13 cellular contexts compared by ENCODE assay signal in genomic region chr15:95287774-95288173, GRCh38.
DNase-seq lines count a peak whose midpoint lies in the region; ATAC-seq and TF ChIP-seq lines count a peak whose summit lies in the region.
"Had no signal": no experiment of that assay in that cellular context is flagged by ENCODE, and none has a peak within 500 bp of the region (broad histone marks: within the 10 kb centered on the region; RNA-seq: fewer than 3 reads in every experiment).

No MANE protein-coding gene starts in this region.

- peak overlapping the region; percentile 56 to 83 (median 78) for H3K4me3 Mint-ChIP-seq in brain
- H3K4me3 Mint-ChIP-seq: activated T-cell treated with anti-CD3 and anti-CD28 coated beads, Interleukin-2, amount 50 U/mL, for 72 hours; CD8-positive, alpha-beta memory T cell had no signal

- peak overlapping the region; percentile 9 to 99 (median 95) for H3K27ac Mint-ChIP-seq in brain
- no peak overlapping the region for H3K27ac Mint-ChIP-seq in activated naive CD4-positive, alpha-beta T cell treated with anti-CD3 and anti-CD28 coated beads, Interleukin-2, amount 50 U/mL, for 72 hours
- H3K27ac Mint-ChIP-seq: activated T-cell treated with anti-CD3 and anti-CD28 coated beads, Interleukin-2, amount 50 U/mL, for 72 hours; CD8-positive, alpha-beta memory T cell had no signal

- H3K4me3 ChIP-seq in dorsolateral prefrontal cortex, result no peak overlapping the region

- DNase-seq in HCEC 1CT, result peak; percentile 55
- DNase-seq in iris pigment epithelial cell (ENCODE audit: low read depth), result peak; percentile 39
- DNase-seq in sciatic nerve (ENCODE audit: low spot score), result no peak
- no peak for DNase-seq in activated naive CD4-positive, alpha-beta T cell treated with anti-CD3 and anti-CD28 coated beads, Interleukin-2, amount 50 U/mL, for 72 hours (ENCODE audit: low spot score in 2 of 2)
- DNase-seq in globus pallidus (ENCODE audit: low spot score), result no peak
- DNase-seq in dorsolateral prefrontal cortex, result no peak
- DNase-seq: activated T-cell treated with anti-CD3 and anti-CD28 coated beads, Interleukin-2, amount 50 U/mL, for 72 hours; CD8-positive, alpha-beta memory T cell; EL; NCI-H2171 had no signal

- H3K27ac ChIP-seq in dorsolateral prefrontal cortex, result peak overlapping the region in 19 of 59 donors; percentile 5 to 77 (median 41)

- peaks cover 0 to 53% (median 4%) of the 10 kb centered on the region in 45 donors for H3K27me3 ChIP-seq in dorsolateral prefrontal cortex

- TF ChIP-seq CTCF in brain (conservative IDR thresholded peaks at IDR 0.05), result no peak
- TF ChIP-seq CTCF in dorsolateral prefrontal cortex (IDR thresholded peaks at IDR 0.05 in 54 of 56, conservative IDR thresholded peaks at IDR 0.05 in 2 of 56; ENCODE audit: low read depth in 1 of 56, partially characterized antibody in 56 of 56), result no peak

- no peaks in the 10 kb centered on the region for H3K36me3 Mint-ChIP-seq in brain
- no peaks in the 10 kb centered on the region for H3K36me3 Mint-ChIP-seq in activated naive CD4-positive, alpha-beta T cell treated with anti-CD3 and anti-CD28 coated beads, Interleukin-2, amount 50 U/mL, for 72 hours
- H3K36me3 Mint-ChIP-seq: CD8-positive, alpha-beta memory T cell had no signal

- peaks cover 17% of the 10 kb centered on the region for H3K27me3 Mint-ChIP-seq in brain

- intact Hi-C loops in sciatic nerve (cut with DNase I) (no loop called here), dorsolateral prefrontal cortex (cut with DNase I) (no loop called here)

- ATAC-seq in sciatic nerve, result peak; percentile 59
- ATAC-seq in activated naive CD4-positive, alpha-beta T cell treated with anti-CD3 and anti-CD28 coated beads, Interleukin-2, amount 50 U/mL, for 72 hours, result no peak
- no peak for ATAC-seq in esophagus mucosa
- ATAC-seq: activated T-cell treated with anti-CD3 and anti-CD28 coated beads, Interleukin-2, amount 50 U/mL, for 72 hours; HCT116 had no signal

- H3K4me1 Mint-ChIP-seq in brain, result peaks cover 91% of the 10 kb centered on the region

- H3K9me3 Mint-ChIP-seq in brain, result no peaks in the 10 kb centered on the region
- no peaks in the 10 kb centered on the region for H3K9me3 Mint-ChIP-seq in activated naive CD4-positive, alpha-beta T cell treated with anti-CD3 and anti-CD28 coated beads, Interleukin-2, amount 50 U/mL, for 72 hours
- H3K9me3 Mint-ChIP-seq: activated T-cell treated with anti-CD3 and anti-CD28 coated beads, Interleukin-2, amount 50 U/mL, for 72 hours; CD8-positive, alpha-beta memory T cell had no signal

Comparison
In these comparisons a context has a peak if more than half of its experiments do, and no peak if none do; other contexts are left out.
1. DNase-seq: peak in HCEC 1CT (single experiment) and iris pigment epithelial cell (single experiment); none in sciatic nerve (single experiment), activated naive CD4-positive, alpha-beta T cell treated with anti-CD3 and anti-CD28 coated beads, Interleukin-2, amount 50 U/mL, for 72 hours (0 of 2), globus pallidus (single experiment) and dorsolateral prefrontal cortex (0 of 10).
2. H3K27ac Mint-ChIP-seq: peak in brain (5 of 5); none in activated naive CD4-positive, alpha-beta T cell treated with anti-CD3 and anti-CD28 coated beads, Interleukin-2, amount 50 U/mL, for 72 hours (0 of 2).